8 cellular contexts compared by ENCODE assay signal in genomic region chr12:112381898-112382796, GRCh38. TPM values are rescaled to one million over a fixed set of nuclear protein-coding genes. Genes with fewer than 3 reads are reported as not detected.
DNase-seq lines count a peak whose midpoint lies in the region; ATAC-seq and TF ChIP-seq lines count a peak whose summit lies in the region.

TSS of gene HECTD4 (minus strand) at chr12:112382431. CDS start at chr12:112382128, 303 bp downstream.

- 3% methylated on average over 83 of the region's 104 CpGs for WGBS in mesenchymal stem cell

- no peaks in the 10 kb centered on the region for H3K9me3 ChIP-seq in mesenchymal stem cell (ENCODE audit: control insufficient read depth, low read length)

- peak within 1 kb of the TSS; percentile 82 to 99 for H3K4ac ChIP-seq in mesenchymal stem cell (ENCODE audit: low read depth in 1 of 2, low read length in 2 of 2)

- no peaks in the 10 kb centered on the region for H3K9me3 Mint-ChIP-seq in effector memory CD8-positive, alpha-beta T cell

- peak; percentile 94 for ATAC-seq in effector memory CD8-positive, alpha-beta T cell (replicated peaks)

- no peak for TF ChIP-seq CTCF in GM20000 (IDR thresholded peaks at IDR 0.05; ENCODE audit: extremely low read depth, missing control alignments)

- peak within 1 kb of the TSS; percentile 85 for H4K91ac ChIP-seq in mesenchymal stem cell (ENCODE audit: low read length)

- H3K79me1 ChIP-seq in mesenchymal stem cell (replicated peaks; ENCODE audit: low read length, poor library complexity, severe bottlenecking) = no peaks in the 10 kb centered on the region

- peak within 1 kb of the TSS; percentile 81 for H2BK120ac ChIP-seq in mesenchymal stem cell (ENCODE audit: low read depth, low read length)

- H3K4me1 ChIP-seq in mesenchymal stem cell (ENCODE audit: control insufficient read depth, insufficient read depth, low read depth, low read length) = peaks cover 9% of the 10 kb centered on the region

- peak within 1 kb of the TSS; percentile 83 to 86 for H3K4me3 ChIP-seq in mesenchymal stem cell (ENCODE audit: insufficient read depth in 1 of 2, low read depth in 1 of 2, low read length in 2 of 2)

- H3K27me3 Mint-ChIP-seq in effector memory CD8-positive, alpha-beta T cell = no peaks in the 10 kb centered on the region

- peak within 1 kb of the TSS; percentile 90 to 98 for H3K4me3 Mint-ChIP-seq in effector memory CD8-positive, alpha-beta T cell

- no peak within 1 kb of the TSS for H2AK5ac ChIP-seq in mesenchymal stem cell (ENCODE audit: low read length, severe bottlenecking)

- DNase-seq in CMK (ENCODE audit: low read depth) (peak; percentile 66), GM20000 (ENCODE audit: low spot score) (peak; percentile 99), HT-29 (ENCODE audit: low spot score) (peak; percentile 92), NOMO-1 treated with DMSO at 0.1 percent for 48 hours (lab: John Stamatoyannopoulos, UW; ENCODE audit: unreplicated experiment) (peak; percentile 89), mesenchymal stem cell (peak; percentile 89)
- DNase-seq in activated CD8-positive, alpha-beta memory T cell treated with anti-CD3 and anti-CD28 coated beads for 4 hours (ENCODE audit: low read depth in 2 of 2) = peak; percentile 83 to 85
- DNase-seq in effector memory CD8-positive, alpha-beta T cell = peak; percentile 88 to 91 (median 89)
- peak; percentile 89 for DNase-seq in stimulated activated CD8-positive, alpha-beta memory T cell treated with anti-CD3 and anti-CD28 coated beads, Interleukin-12 subunit alpha, Interleukin-12 subunit beta, amount 100 ng/mL, for 24 hours (ENCODE audit: extremely low read depth)

- H3K27ac Mint-ChIP-seq in effector memory CD8-positive, alpha-beta T cell = peak within 1 kb of the TSS; percentile 92 to 95

- H2AFZ ChIP-seq in mesenchymal stem cell (ENCODE audit: low read depth, low read length) = peak within 1 kb of the TSS; percentile 100

- H3K4me1 Mint-ChIP-seq in effector memory CD8-positive, alpha-beta T cell (ENCODE audit: low read depth in 2 of 2) = peaks cover 25 to 32% of the 10 kb centered on the region in 2 donors

- peak within 1 kb of the TSS; percentile 100 for H4K8ac ChIP-seq in mesenchymal stem cell (ENCODE audit: low read length)

- H3K36me3 Mint-ChIP-seq in effector memory CD8-positive, alpha-beta T cell (ENCODE audit: insufficient read depth) = peaks cover 10% of the 10 kb centered on the region

- peak within 1 kb of the TSS; percentile 28 for H2BK15ac ChIP-seq in mesenchymal stem cell (ENCODE audit: low read depth, poor library complexity, severe bottlenecking)

- H3K18ac ChIP-seq in mesenchymal stem cell (ENCODE audit: low read depth in 1 of 2, low read length in 2 of 2) = peak within 1 kb of the TSS; percentile 96

- no peak within 1 kb of the TSS for H2BK5ac ChIP-seq in mesenchymal stem cell (ENCODE audit: low read depth, low read length, poor library complexity, severe bottlenecking)

- H3K36me3 ChIP-seq in mesenchymal stem cell (ENCODE audit: control insufficient read depth in 1 of 2, insufficient read depth in 2 of 2, low read depth in 1 of 2, low read length in 2 of 2) = no peaks in the 10 kb centered on the region

- peak within 1 kb of the TSS; percentile 70 for H3K4me2 ChIP-seq in mesenchymal stem cell (ENCODE audit: low read length, poor library complexity, severe bottlenecking)

- H3K9ac ChIP-seq in mesenchymal stem cell (ENCODE audit: low read length) = peak within 1 kb of the TSS; percentile 89

- H3K27me3 ChIP-seq in mesenchymal stem cell (ENCODE audit: control insufficient read depth in 1 of 2, insufficient read depth in 1 of 2, low read length in 2 of 2) = no peaks in the 10 kb centered on the region

- peak within 1 kb of the TSS in 1 of 2 experiments; percentile 5 for H2BK12ac ChIP-seq in mesenchymal stem cell (ENCODE audit: low read length in 2 of 2)

- H3K23ac ChIP-seq in mesenchymal stem cell (ENCODE audit: low read length in 2 of 2) = peak within 1 kb of the TSS in 1 of 2 experiments; percentile 68

- H3K27ac ChIP-seq in mesenchymal stem cell (ENCODE audit: low read length, poor library complexity, severe bottlenecking) = no peak within 1 kb of the TSS

- peak within 1 kb of the TSS in 1 of 2 experiments; percentile 92 for H3K14ac ChIP-seq in mesenchymal stem cell (ENCODE audit: low read length in 2 of 2)

RNA-seq across cellular contexts. Expression of gene HECTD4, which starts in this region (rescaled TPM):
- 13.1 and 22.3 TPM in 2 replicates for total RNA-seq in HT-29 (2014; rRNA removed; shearing (Covaris generic))
- polyA plus RNA-seq in mesenchymal stem cell (2013, experiment 1 of 2) = 8.6 TPM
- polyA plus RNA-seq in mesenchymal stem cell (2013, experiment 2 of 2) = 7.3 TPM
